In genomic region chr2:38116762-38117161, GRCh38 we compare ENCODE assay signal across 15 cellular contexts. TPM values are rescaled to one million over a fixed set of nuclear protein-coding genes. Genes with fewer than 3 reads are reported as not detected.
DNase-seq lines count a peak whose midpoint lies in the region; ATAC-seq and TF ChIP-seq lines count a peak whose summit lies in the region.
"Had no signal": no experiment of that assay in that cellular context is flagged by ENCODE, and none has a peak within 500 bp of the region (broad histone marks: within the 10 kb centered on the region; RNA-seq: fewer than 3 reads in every experiment).

No MANE protein-coding gene starts in this region.

- TF ChIP-seq CTCF in chondrocyte (IDR thresholded peaks at IDR 0.05) (no peak), left ventricle myocardium inferior (IDR thresholded peaks at IDR 0.05; ENCODE audit: borderline replicate concordance) (no peak)

- no peaks in the 10 kb centered on the region for H3K79me2 ChIP-seq in ACC112 (ENCODE audit: control insufficient read depth, insufficient read depth, low read length, unreplicated experiment)

- H3K27ac Mint-ChIP-seq in chondrocyte (ENCODE audit: unreplicated experiment): peak overlapping the region; percentile 27
- no peak overlapping the region for H3K27ac Mint-ChIP-seq in natural killer cell treated with Interleukin-12 subunit alpha and Interleukin-12 subunit beta and Interleukin-15 and Interleukin-18, amount 100 ng/mL, for 72 hours
- H3K27ac Mint-ChIP-seq: activated naive CD8-positive, alpha-beta T cell had no signal

- peak overlapping the region; percentile 42 for H3K27ac ChIP-seq in ACC112 (ENCODE audit: low read depth, low read length)
- peak overlapping the region; percentile 55 for H3K27ac ChIP-seq in left ventricle myocardium inferior (replicated peaks)
- H3K27ac ChIP-seq: gastroesophageal sphincter, pancreas had no signal

- intact Hi-C loops in left ventricle myocardium inferior (cut with micrococcal nuclease): loop anchor here (10.0 kb wide), 1 partner anchor 132 kb away; no protein-coding TSS in a partner anchor

- no peak overlapping the region for H2AFZ ChIP-seq in ACC112 (ENCODE audit: low read length, unreplicated experiment)

- no peak overlapping the region for H3K4me3 Mint-ChIP-seq in chondrocyte (ENCODE audit: unreplicated experiment)
- H3K4me3 Mint-ChIP-seq in natural killer cell treated with Interleukin-12 subunit alpha and Interleukin-12 subunit beta and Interleukin-15 and Interleukin-18, amount 100 ng/mL, for 72 hours: no peak overlapping the region
- H3K4me3 Mint-ChIP-seq: activated naive CD8-positive, alpha-beta T cell had no signal

- no peaks in the 10 kb centered on the region for H3K27me3 ChIP-seq in ACC112 (ENCODE audit: insufficient read depth, low read length)
- no peaks in the 10 kb centered on the region for H3K27me3 ChIP-seq in left ventricle myocardium inferior (ENCODE audit: low read depth)
- H3K27me3 ChIP-seq: gastroesophageal sphincter, pancreas had no signal

- H3K36me3 ChIP-seq in ACC112 (ENCODE audit: insufficient read depth, low read length) (no peaks in the 10 kb centered on the region), left ventricle myocardium inferior (no peaks in the 10 kb centered on the region)
- H3K36me3 ChIP-seq: gastroesophageal sphincter, pancreas had no signal

- peaks cover 39% of the 10 kb centered on the region for H3K4me1 ChIP-seq in ACC112 (ENCODE audit: control insufficient read depth, insufficient read depth, low read length, unreplicated experiment)
- H3K4me1 ChIP-seq in left ventricle myocardium inferior: peaks cover 55% of the 10 kb centered on the region

- DNase-seq in M059J (ENCODE audit: low read depth): peak; percentile 92
- DNase-seq in chondrocyte (ENCODE audit: low spot score): no peak
- DNase-seq in left ventricle myocardium inferior: no peak
- DNase-seq in T1000 (lab: John Stamatoyannopoulos, UW): no peak
- no peak for DNase-seq in activated CD8-positive, alpha-beta memory T cell treated with anti-CD3 and anti-CD28 coated beads, Interleukin-2, amount 50 U/mL, for 4 hours
- no peak for DNase-seq in natural killer cell treated with Interleukin-12 subunit alpha and Interleukin-12 subunit beta and Interleukin-15 and Interleukin-18, amount 100 ng/mL, for 72 hours (ENCODE audit: low spot score)
- DNase-seq in DMS79 (lab: John Stamatoyannopoulos, UW): no peak
- DNase-seq: activated CD4-positive, CD25-positive, alpha-beta regulatory T cell treated with anti-CD3 and anti-CD28 coated beads, Interleukin-2, amount 50 U/mL, for 72 hours; dermis blood vessel endothelial cell; MV-4-11; pancreas; substantia nigra had no signal

- peaks cover 55% of the 10 kb centered on the region for H3K4me1 Mint-ChIP-seq in chondrocyte (ENCODE audit: low read depth)
- H3K4me1 Mint-ChIP-seq in natural killer cell treated with Interleukin-12 subunit alpha and Interleukin-12 subunit beta and Interleukin-15 and Interleukin-18, amount 100 ng/mL, for 72 hours (ENCODE audit: low read depth in 2 of 2): peaks cover 6 to 7% of the 10 kb centered on the region in 2 donors

- ATAC-seq in natural killer cell treated with Interleukin-12 subunit alpha and Interleukin-12 subunit beta and Interleukin-15 and Interleukin-18, amount 100 ng/mL, for 72 hours: no peak
- ATAC-seq: gastroesophageal sphincter, pancreas had no signal

- peaks cover 7% of the 10 kb centered on the region for H3K9me3 Mint-ChIP-seq in chondrocyte (ENCODE audit: low read depth)
- H3K9me3 Mint-ChIP-seq in natural killer cell treated with Interleukin-12 subunit alpha and Interleukin-12 subunit beta and Interleukin-15 and Interleukin-18, amount 100 ng/mL, for 72 hours: no peaks in the 10 kb centered on the region

- H3K9me3 ChIP-seq in left ventricle myocardium inferior (replicated peaks): peaks cover 5% of the 10 kb centered on the region
- H3K9me3 ChIP-seq: gastroesophageal sphincter, pancreas had no signal

- H3K4me3 ChIP-seq in ACC112 (ENCODE audit: low read depth, low read length) (no peak overlapping the region), left ventricle myocardium inferior (no peak overlapping the region)
- H3K4me3 ChIP-seq: gastroesophageal sphincter, pancreas had no signal

- H3K27me3 Mint-ChIP-seq in chondrocyte (ENCODE audit: low read depth): no peaks in the 10 kb centered on the region
- H3K27me3 Mint-ChIP-seq in natural killer cell treated with Interleukin-12 subunit alpha and Interleukin-12 subunit beta and Interleukin-15 and Interleukin-18, amount 100 ng/mL, for 72 hours: peaks cover 18 to 24% of the 10 kb centered on the region in 2 donors

- peaks cover 2% of the 10 kb centered on the region for H3K36me3 Mint-ChIP-seq in chondrocyte (ENCODE audit: low read depth)
- peaks cover 8% of the 10 kb centered on the region for H3K36me3 Mint-ChIP-seq in natural killer cell treated with Interleukin-12 subunit alpha and Interleukin-12 subunit beta and Interleukin-15 and Interleukin-18, amount 100 ng/mL, for 72 hours

RNA-seq across cellular contexts. Expression of gene CYP1B1, which starts 40.8 kb away (rescaled TPM):
- total RNA-seq in M059J (2014; rRNA removed; shearing (Covaris generic)): 8.3 and 13.1 TPM in 2 replicates
- total RNA-seq in chondrocyte (60.6 to 135 TPM (median 133 TPM) in 3 replicates), left ventricle myocardium inferior (17.7 TPM)
- 10 to 100 TPM; 90.3 to 95.7 TPM for total RNA-seq in natural killer cell treated with Interleukin-12 subunit alpha and Interleukin-12 subunit beta and Interleukin-15 and Interleukin-18, amount 100 ng/mL, for 72 hours
